Comparison of ENCODE assay signal across 8 cellular contexts in the genomic region with DNA sequence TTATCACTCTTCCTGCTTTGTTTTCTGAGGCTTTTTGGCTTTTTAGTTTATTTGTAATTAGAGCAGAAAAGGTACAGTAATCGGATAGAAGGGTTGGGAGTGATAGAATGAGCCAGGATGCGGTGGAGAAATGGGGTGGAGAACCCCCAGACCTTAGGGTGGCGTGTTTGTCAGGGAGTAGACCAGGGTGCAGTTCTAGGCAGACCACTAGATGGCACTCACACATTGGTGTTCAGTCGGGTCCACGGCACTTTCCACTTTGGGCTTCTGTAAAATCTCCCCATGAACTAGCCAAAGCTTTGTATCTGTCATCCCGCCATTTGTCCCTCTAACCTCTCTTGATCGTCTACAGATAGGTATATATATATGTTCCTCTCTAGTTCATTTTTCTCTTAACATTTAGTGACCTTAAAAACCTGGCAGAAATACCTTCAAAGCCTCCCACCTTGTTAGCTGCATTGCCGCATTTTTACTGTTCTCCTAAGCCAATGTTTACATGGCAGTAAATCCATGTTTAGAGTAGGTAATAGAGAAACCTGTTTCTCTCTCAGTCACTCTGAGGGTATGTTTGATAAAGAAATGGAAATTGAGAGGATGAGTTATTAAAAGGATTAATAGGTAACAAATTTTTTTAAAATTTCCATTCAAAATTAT. TPM values are rescaled to one million over a fixed set of nuclear protein-coding genes. Genes with fewer than 3 reads are reported as not detected.
A peak's percentile ranks its signal among the peaks of the same experiment; 100 is the strongest.
DNase-seq lines count a peak whose midpoint lies in the region; ATAC-seq and TF ChIP-seq lines count a peak whose summit lies in the region.

No MANE protein-coding gene starts in this region.

- H3K27me3 ChIP-seq in HUES6 (ENCODE audit: control insufficient read depth, insufficient read depth, low read length) = no peaks in the 10 kb centered on the region

- no peak overlapping the region for H3K9ac ChIP-seq in HUES6 (ENCODE audit: low read length)

- peak; percentile 89 for TF ChIP-seq CTCF in endothelial cell (IDR thresholded peaks at IDR 0.05; ENCODE audit: unreplicated experiment)

- no peak overlapping the region for H3K4me3 ChIP-seq in HUES6 (ENCODE audit: low read depth, low read length)

- H3K36me3 Mint-ChIP-seq in activated CD8-positive, alpha-beta memory T cell treated with anti-CD3 and anti-CD28 coated beads, Interleukin-2, amount 10 ng/mL, durations not matched to agents 7 days and 5 days = no peaks in the 10 kb centered on the region
- no peaks in the 10 kb centered on the region for H3K36me3 Mint-ChIP-seq in endothelial cell (ENCODE audit: low read depth, unreplicated experiment)

- peaks cover 4% of the 10 kb centered on the region for H3K27me3 Mint-ChIP-seq in activated CD8-positive, alpha-beta memory T cell treated with anti-CD3 and anti-CD28 coated beads, Interleukin-2, amount 10 ng/mL, durations not matched to agents 7 days and 5 days
- H3K27me3 Mint-ChIP-seq in endothelial cell (ENCODE audit: unreplicated experiment) = peaks cover 2% of the 10 kb centered on the region

- H3K4me1 Mint-ChIP-seq in activated CD8-positive, alpha-beta memory T cell treated with anti-CD3 and anti-CD28 coated beads, Interleukin-2, amount 10 ng/mL, durations not matched to agents 7 days and 5 days = peaks cover 46% of the 10 kb centered on the region
- peaks cover 34% of the 10 kb centered on the region for H3K4me1 Mint-ChIP-seq in endothelial cell (ENCODE audit: unreplicated experiment)

- CTCF ChIA-PET in activated CD8-positive, alpha-beta memory T cell treated with anti-CD3 and anti-CD28 coated beads, Interleukin-2, amount 10 ng/mL, durations not matched to agents 7 days and 5 days (lab: Charles Lee) = interaction anchor here (0.6 to 4.7 kb wide), 42 partner anchors 11 to 1472 kb away, joined by 3 to 32 read pairs (median 4); a partner anchor contains a TSS

- H3K4me3 Mint-ChIP-seq in activated CD8-positive, alpha-beta memory T cell treated with anti-CD3 and anti-CD28 coated beads, Interleukin-2, amount 10 ng/mL, durations not matched to agents 7 days and 5 days = peak overlapping the region; percentile 63
- H3K4me3 Mint-ChIP-seq in endothelial cell (ENCODE audit: unreplicated experiment) = no peak overlapping the region

- H3K27ac ChIP-seq in HUES6 (ENCODE audit: low read depth, low read length) = peak overlapping the region; percentile 12; the same call in 1 of the 2 replicates

- DNase-seq in C1 segment of cervical spinal cord (lab: John Stamatoyannopoulos, UW) = peak in 12 of 14 donors; percentile 12 to 86 (median 38)
- peak; percentile 53 for DNase-seq in NOMO-1 treated with DMSO at 0.1 percent for 48 hours (lab: John Stamatoyannopoulos, UW; ENCODE audit: unreplicated experiment)
- DNase-seq in activated CD8-positive, alpha-beta memory T cell treated with anti-CD3 and anti-CD28 coated beads, Interleukin-2, amount 10 ng/mL, durations not matched to agents 7 days and 5 days = peak; percentile 91
- peak; percentile 81 for DNase-seq in endothelial cell (ENCODE audit: low spot score)
- DNase-seq in midbrain (lab: John Stamatoyannopoulos, UW) = peak; percentile 87
- peak; percentile 56 to 67 for DNase-seq in stimulated activated CD8-positive, alpha-beta memory T cell treated with anti-CD3 and anti-CD28 coated beads, Interleukin-4, amount 100 ng/mL, for 4 hours (ENCODE audit: low read depth in 2 of 2, low spot score in 1 of 2)

- H3K36me3 ChIP-seq in HUES6 (ENCODE audit: control insufficient read depth, insufficient read depth, low read length) = no peaks in the 10 kb centered on the region

- peak overlapping the region; percentile 93 for H3K27ac Mint-ChIP-seq in activated CD8-positive, alpha-beta memory T cell treated with anti-CD3 and anti-CD28 coated beads, Interleukin-2, amount 10 ng/mL, durations not matched to agents 7 days and 5 days
- H3K27ac Mint-ChIP-seq in endothelial cell (ENCODE audit: unreplicated experiment) = no peak overlapping the region

- H3K9me3 ChIP-seq in HUES6 (ENCODE audit: control insufficient read depth, insufficient read depth, low read depth, low read length) = no peaks in the 10 kb centered on the region

- no peaks in the 10 kb centered on the region for H3K9me3 Mint-ChIP-seq in activated CD8-positive, alpha-beta memory T cell treated with anti-CD3 and anti-CD28 coated beads, Interleukin-2, amount 10 ng/mL, durations not matched to agents 7 days and 5 days (ENCODE audit: low read depth)
- H3K9me3 Mint-ChIP-seq in endothelial cell (ENCODE audit: unreplicated experiment) = no peaks in the 10 kb centered on the region

- H3K4me1 ChIP-seq in HUES6 (ENCODE audit: control insufficient read depth, insufficient read depth, low read length) = peaks cover 55% of the 10 kb centered on the region

- ATAC-seq in GM19467 (IDR thresholded peaks at IDR 0.05; ENCODE audit: unreplicated experiment) = peak; percentile 70
- ATAC-seq in activated CD8-positive, alpha-beta memory T cell treated with anti-CD3 and anti-CD28 coated beads, Interleukin-2, amount 10 ng/mL, durations not matched to agents 7 days and 5 days = peak; percentile 59

RNA-seq across cellular contexts. Expression of a gene that starts 49.7 kb away (rescaled TPM):
- 1 to 10 TPM; 4.1 to 7.6 TPM for total RNA-seq in activated CD8-positive, alpha-beta memory T cell treated with anti-CD3 and anti-CD28 coated beads, Interleukin-2, amount 10 ng/mL, durations not matched to agents 7 days and 5 days
- total RNA-seq in endothelial cell (ENCODE audit: unreplicated experiment) = 7.6 TPM

Comparison
In these comparisons a context has a peak if more than half of its experiments do, and no peak if none do; other contexts are left out.
1. DNase-seq: peak in every context shown above with its lines; median percentile 91 in activated CD8-positive, alpha-beta memory T cell treated with anti-CD3 and anti-CD28 coated beads, Interleukin-2, amount 10 ng/mL, durations not matched to agents 7 days and 5 days; 87 in midbrain; 81 in endothelial cell; 62 in stimulated activated CD8-positive, alpha-beta memory T cell treated with anti-CD3 and anti-CD28 coated beads, Interleukin-4, amount 100 ng/mL, for 4 hours; 53 in NOMO-1 treated with DMSO at 0.1 percent for 48 hours; 38 in C1 segment of cervical spinal cord.